1 cellular context compared by ENCODE assay signal in genomic region chr17:49022391-49022941, GRCh38.
A peak's percentile ranks its signal among the peaks of the same experiment; 100 is the strongest.
TF ChIP-seq lines count a peak whose summit lies in the region.

No MANE protein-coding gene starts in this region.

TF ChIP-seq in HepG2, 621 proteins besides CTCF, POLR2A, EP300 and RAD21 (continues in another document):
- TF ChIP-seq KDM5A (IDR thresholded peaks at IDR 0.05; ENCODE audit: borderline replicate concordance, low read length): no peak
- TF ChIP-seq ZNF775 (CRISPR knock-in tag; IDR thresholded peaks at IDR 0.05; ENCODE audit: borderline replicate concordance): no peak
- TF ChIP-seq, protein P1, sequence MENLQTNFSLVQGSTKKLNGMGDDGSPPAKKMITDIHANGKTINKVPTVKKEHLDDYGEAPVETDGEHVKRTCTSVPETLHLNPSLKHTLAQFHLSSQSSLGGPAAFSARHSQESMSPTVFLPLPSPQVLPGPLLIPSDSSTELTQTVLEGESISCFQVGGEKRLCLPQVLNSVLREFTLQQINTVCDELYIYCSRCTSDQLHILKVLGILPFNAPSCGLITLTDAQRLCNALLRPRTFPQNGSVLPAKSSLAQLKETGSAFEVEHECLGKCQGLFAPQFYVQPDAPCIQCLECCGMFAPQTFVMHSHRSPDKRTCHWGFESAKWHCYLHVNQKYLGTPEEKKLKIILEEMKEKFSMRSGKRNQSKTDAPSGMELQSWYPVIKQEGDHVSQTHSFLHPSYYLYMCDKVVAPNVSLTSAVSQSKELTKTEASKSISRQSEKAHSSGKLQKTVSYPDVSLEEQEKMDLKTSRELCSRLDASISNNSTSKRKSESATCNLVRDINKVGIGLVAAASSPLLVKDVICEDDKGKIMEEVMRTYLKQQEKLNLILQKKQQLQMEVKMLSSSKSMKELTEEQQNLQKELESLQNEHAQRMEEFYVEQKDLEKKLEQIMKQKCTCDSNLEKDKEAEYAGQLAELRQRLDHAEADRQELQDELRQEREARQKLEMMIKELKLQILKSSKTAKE (CRISPR knock-in tag; IDR thresholded peaks at IDR 0.05; ENCODE audit: borderline replicate concordance): no peak
- TF ChIP-seq SCMH1 (CRISPR knock-in tag; IDR thresholded peaks at IDR 0.05; ENCODE audit: borderline replicate concordance): no peak
- peak; percentile 18; the same call in 1 of the 2 replicates for TF ChIP-seq KDM2A (CRISPR knock-in tag; IDR thresholded peaks at IDR 0.05; ENCODE audit: borderline replicate concordance, low read depth)
- TF ChIP-seq POLR2AphosphoS2 (IDR thresholded peaks at IDR 0.05; ENCODE audit: low read depth, low read length): no peak
- peak; percentile 31; the same call in 1 of the 2 replicates for TF ChIP-seq SALL1 (CRISPR knock-in tag; IDR thresholded peaks at IDR 0.05)
- TF ChIP-seq ZNF710 (CRISPR knock-in tag; IDR thresholded peaks at IDR 0.05; ENCODE audit: borderline replicate concordance): no peak
- TF ChIP-seq TAF1 (CRISPR knock-in tag; IDR thresholded peaks at IDR 0.05): 0 out of 2 replicates have a peak, but pooled peaks have one; percentile 2
- no peak for TF ChIP-seq MTA3 (CRISPR knock-in tag; IDR thresholded peaks at IDR 0.05)
- no peak for TF ChIP-seq IRX3 (CRISPR knock-in tag; IDR thresholded peaks at IDR 0.05; ENCODE audit: borderline replicate concordance, low read depth)
- no peak for TF ChIP-seq ZNF362 (CRISPR knock-in tag; IDR thresholded peaks at IDR 0.05; ENCODE audit: borderline replicate concordance)
- TF ChIP-seq HES4 (CRISPR knock-in tag; IDR thresholded peaks at IDR 0.05; ENCODE audit: borderline replicate concordance): no peak
- peak; percentile 40; the same call in 1 of the 2 replicates for TF ChIP-seq NCOA2 (CRISPR knock-in tag; IDR thresholded peaks at IDR 0.05)
- no peak for TF ChIP-seq ZNF75D (CRISPR knock-in tag; IDR thresholded peaks at IDR 0.05; ENCODE audit: borderline replicate concordance)
- no peak for TF ChIP-seq ZNF619 (CRISPR knock-in tag; IDR thresholded peaks at IDR 0.05)
- no peak for TF ChIP-seq AGO1 (IDR thresholded peaks at IDR 0.05; ENCODE audit: low read depth, low read length, poor library complexity, severe bottlenecking)
- no peak for TF ChIP-seq ZNF788 (CRISPR knock-in tag; IDR thresholded peaks at IDR 0.05; ENCODE audit: borderline replicate concordance)
- no peak for TF ChIP-seq PRPF4 (IDR thresholded peaks at IDR 0.05; ENCODE audit: low read depth, low read length, poor library complexity, severe bottlenecking)
- no peak for TF ChIP-seq ARNT2 (CRISPR knock-in tag; IDR thresholded peaks at IDR 0.05; ENCODE audit: low read depth)
- TF ChIP-seq ETS1 (CRISPR knock-in tag; IDR thresholded peaks at IDR 0.05): no peak
- TF ChIP-seq FOXA3 (CRISPR knock-in tag; IDR thresholded peaks at IDR 0.05): peak; percentile 22; the same call in 1 of the 2 replicates
- no peak for TF ChIP-seq YEATS4 (CRISPR knock-in tag; IDR thresholded peaks at IDR 0.05; ENCODE audit: borderline replicate concordance)
- TF ChIP-seq ZNF609 (CRISPR knock-in tag; IDR thresholded peaks at IDR 0.05; ENCODE audit: borderline replicate concordance): no peak
- TF ChIP-seq, protein P2, sequence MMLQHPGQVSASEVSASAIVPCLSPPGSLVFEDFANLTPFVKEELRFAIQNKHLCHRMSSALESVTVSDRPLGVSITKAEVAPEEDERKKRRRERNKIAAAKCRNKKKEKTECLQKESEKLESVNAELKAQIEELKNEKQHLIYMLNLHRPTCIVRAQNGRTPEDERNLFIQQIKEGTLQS (CRISPR knock-in tag; IDR thresholded peaks at IDR 0.05): no peak
- no peak for TF ChIP-seq ZFP90 (CRISPR knock-in tag; IDR thresholded peaks at IDR 0.05; ENCODE audit: borderline replicate concordance)
- TF ChIP-seq NR2C2 (CRISPR knock-in tag; IDR thresholded peaks at IDR 0.05; ENCODE audit: borderline replicate concordance): peak; percentile 76
- no peak for TF ChIP-seq MATR3 (CRISPR knock-in tag; IDR thresholded peaks at IDR 0.05)
- TF ChIP-seq TRAFD1 (CRISPR knock-in tag; IDR thresholded peaks at IDR 0.05; ENCODE audit: borderline replicate concordance): no peak
- TF ChIP-seq, protein P3, sequence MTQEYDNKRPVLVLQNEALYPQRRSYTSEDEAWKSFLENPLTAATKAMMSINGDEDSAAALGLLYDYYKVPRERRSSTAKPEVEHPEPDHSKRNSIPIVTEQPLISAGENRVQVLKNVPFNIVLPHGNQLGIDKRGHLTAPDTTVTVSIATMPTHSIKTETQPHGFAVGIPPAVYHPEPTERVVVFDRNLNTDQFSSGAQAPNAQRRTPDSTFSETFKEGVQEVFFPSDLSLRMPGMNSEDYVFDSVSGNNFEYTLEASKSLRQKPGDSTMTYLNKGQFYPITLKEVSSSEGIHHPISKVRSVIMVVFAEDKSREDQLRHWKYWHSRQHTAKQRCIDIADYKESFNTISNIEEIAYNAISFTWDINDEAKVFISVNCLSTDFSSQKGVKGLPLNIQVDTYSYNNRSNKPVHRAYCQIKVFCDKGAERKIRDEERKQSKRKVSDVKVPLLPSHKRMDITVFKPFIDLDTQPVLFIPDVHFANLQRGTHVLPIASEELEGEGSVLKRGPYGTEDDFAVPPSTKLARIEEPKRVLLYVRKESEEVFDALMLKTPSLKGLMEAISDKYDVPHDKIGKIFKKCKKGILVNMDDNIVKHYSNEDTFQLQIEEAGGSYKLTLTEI (CRISPR knock-in tag; conservative IDR thresholded peaks at IDR 0.05): no peak
- no peak for TF ChIP-seq SUZ12 (IDR thresholded peaks at IDR 0.05; ENCODE audit: low read depth, low read length)
- peak in 1 of 2 experiments; percentile 68; a peak in 1 of 4 replicates for TF ChIP-seq NR2F1 (CRISPR knock-in tag; IDR thresholded peaks at IDR 0.05)
- no peak for TF ChIP-seq TGIF2 (CRISPR knock-in tag; IDR thresholded peaks at IDR 0.05)
- TF ChIP-seq HHEX (CRISPR knock-in tag; IDR thresholded peaks at IDR 0.05): no peak
- no peak for TF ChIP-seq ZNF737 (CRISPR knock-in tag; IDR thresholded peaks at IDR 0.05; ENCODE audit: borderline replicate concordance)
- TF ChIP-seq, protein P4, sequence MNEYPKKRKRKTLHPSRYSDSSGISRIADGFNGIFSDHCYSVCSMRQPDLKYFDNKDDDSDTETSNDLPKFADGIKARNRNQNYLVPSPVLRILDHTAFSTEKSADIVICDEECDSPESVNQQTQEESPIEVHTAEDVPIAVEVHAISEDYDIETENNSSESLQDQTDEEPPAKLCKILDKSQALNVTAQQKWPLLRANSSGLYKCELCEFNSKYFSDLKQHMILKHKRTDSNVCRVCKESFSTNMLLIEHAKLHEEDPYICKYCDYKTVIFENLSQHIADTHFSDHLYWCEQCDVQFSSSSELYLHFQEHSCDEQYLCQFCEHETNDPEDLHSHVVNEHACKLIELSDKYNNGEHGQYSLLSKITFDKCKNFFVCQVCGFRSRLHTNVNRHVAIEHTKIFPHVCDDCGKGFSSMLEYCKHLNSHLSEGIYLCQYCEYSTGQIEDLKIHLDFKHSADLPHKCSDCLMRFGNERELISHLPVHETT (CRISPR knock-in tag; conservative IDR thresholded peaks at IDR 0.05): no peak
- 0 out of 2 replicates have a peak, but pooled peaks have one; percentile 20 for TF ChIP-seq BCL6 (CRISPR knock-in tag; IDR thresholded peaks at IDR 0.05)
- TF ChIP-seq, protein P5, sequence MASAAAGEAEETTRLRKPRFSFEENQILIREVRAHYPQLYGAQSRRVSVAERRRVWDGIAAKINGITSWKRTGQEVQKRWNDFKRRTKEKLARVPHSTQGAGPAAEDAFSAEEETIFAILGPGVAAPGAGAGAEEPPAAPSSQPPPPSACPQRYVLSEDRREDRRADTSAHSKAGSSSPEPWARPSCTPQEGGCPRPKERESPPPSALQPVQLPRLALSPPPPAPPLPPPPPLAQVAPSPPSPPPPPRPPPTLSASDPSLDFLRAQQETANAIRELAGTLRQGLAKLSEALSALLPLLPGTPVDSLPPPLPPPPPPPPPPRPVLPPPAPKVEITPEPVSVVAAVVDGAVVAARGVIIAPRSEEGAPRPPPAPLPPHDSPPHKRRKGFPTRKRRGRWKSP (CRISPR knock-in tag; IDR thresholded peaks at IDR 0.05): no peak
- no peak for TF ChIP-seq KMT2B (CRISPR knock-in tag; IDR thresholded peaks at IDR 0.05)
- TF ChIP-seq KMT2A (CRISPR knock-in tag; IDR thresholded peaks at IDR 0.05): no peak
